Comparison of ENCODE assay signal across 8 cellular contexts in the genomic region with DNA sequence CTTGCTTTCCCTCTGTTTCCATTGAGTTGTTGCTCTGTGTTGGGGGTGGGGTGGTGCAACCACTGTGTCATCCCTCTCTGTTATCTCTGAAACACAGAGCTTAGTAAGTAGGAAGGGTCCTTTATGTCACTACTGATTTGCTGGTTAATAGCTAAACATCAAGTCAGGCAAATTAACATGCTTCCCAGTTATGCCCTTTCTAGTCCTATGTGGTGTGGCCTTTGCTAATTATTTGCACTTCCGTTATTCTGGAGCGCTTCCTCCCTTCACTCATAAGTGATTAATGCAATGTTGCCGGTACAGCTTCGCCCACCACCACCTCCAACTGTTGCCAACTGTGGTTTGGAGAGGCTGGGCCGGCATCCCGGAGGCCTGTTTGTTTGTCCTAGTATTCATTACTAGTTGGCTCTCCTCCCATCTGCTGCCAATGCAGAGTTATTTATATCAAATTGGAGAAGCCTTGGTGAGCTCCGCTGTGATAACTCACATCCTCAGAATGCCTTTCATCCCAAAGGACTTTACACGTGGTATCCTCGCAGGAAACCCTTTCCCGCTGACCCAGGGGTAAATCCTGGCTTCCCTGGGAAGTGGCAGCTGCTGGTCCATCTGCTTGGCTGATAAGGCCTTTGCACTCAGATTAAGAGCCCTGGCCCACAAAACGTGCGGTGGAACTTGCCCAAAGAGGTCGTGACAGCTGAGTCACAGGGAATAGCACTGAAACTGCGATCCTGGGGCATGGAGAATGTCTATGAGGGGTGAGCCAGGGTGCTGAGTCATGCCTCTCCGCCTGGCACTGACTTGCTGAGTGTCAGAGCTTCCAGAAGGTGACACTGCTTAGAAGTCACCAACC.
DNase-seq lines count a peak whose midpoint lies in the region; ATAC-seq and TF ChIP-seq lines count a peak whose summit lies in the region.

No MANE protein-coding gene starts in this region.

- H3K27ac Mint-ChIP-seq in WTC11 (no peak overlapping the region), immature natural killer cell (no peak overlapping the region)

- peak; percentile 22; the same call in 1 of the 2 replicates for ATAC-seq in WTC11
- peak; percentile 89 to 97 for ATAC-seq in left cardiac atrium
- no peak for ATAC-seq in HG03108 (IDR thresholded peaks at IDR 0.05; ENCODE audit: unreplicated experiment)

- DNase-seq in Daoy (ENCODE audit: low read depth) (peak; percentile 85), NCI-H1694 treated with DMSO at 0.1 percent for 48 hours (lab: John Stamatoyannopoulos, UW) (peak; percentile 70), WTC11 (ENCODE audit: low spot score) (no peak), left cardiac atrium (peak; percentile 83), smooth muscle cell of the brain vasculature (ENCODE audit: low read depth, low spot score) (peak; percentile 50), NCI-H526 treated with DMSO at 0.1 percent for 48 hours (lab: John Stamatoyannopoulos, UW) (no peak), immature natural killer cell (no peak)

- H3K9me3 Mint-ChIP-seq in WTC11 (peaks cover 4% of the 10 kb centered on the region; the same call in 1 of the 2 replicates), immature natural killer cell (peaks cover 0 to 2% (median 0%) of the 10 kb centered on the region in 6 donors)

- no peaks in the 10 kb centered on the region for H3K36me3 Mint-ChIP-seq in WTC11
- no peaks in the 10 kb centered on the region for H3K36me3 Mint-ChIP-seq in immature natural killer cell

- POLR2A ChIA-PET in WTC11 (lab: Charles Lee), result no interaction called here

- H3K4me1 Mint-ChIP-seq in WTC11 (peaks cover 18% of the 10 kb centered on the region), immature natural killer cell (peaks cover 0 to 8% of the 10 kb centered on the region in 2 donors)

- CTCF ChIA-PET in WTC11 (lab: Charles Lee), result interaction anchor here (0.8 to 0.9 kb wide), 3 partner anchors 25 to 133 kb away, joined by 3 to 4 read pairs (median 4); a partner anchor contains a TSS

- H3K4me3 Mint-ChIP-seq in WTC11 (no peak overlapping the region), immature natural killer cell (no peak overlapping the region)

- intact Hi-C loops in left cardiac atrium (cut with DNase I), result loop anchor here in 1 of 2 donors (5.0 kb wide), 1 partner anchor 72 kb away; a partner anchor contains a TSS

- no peak for TF ChIP-seq CTCF in WTC11 (IDR thresholded peaks at IDR 0.05)

- H3K27me3 Mint-ChIP-seq in WTC11 (ENCODE audit: low read depth), result no peaks in the 10 kb centered on the region
- peaks cover 3 to 6% (median 4%) of the 10 kb centered on the region in 3 donors for H3K27me3 Mint-ChIP-seq in immature natural killer cell (ENCODE audit: low read depth in 3 of 3)

TF ChIP-seq in WTC11, 78 proteins besides CTCF, POLR2A, EP300 and RAD21 (continues in another document):
- TF ChIP-seq ETV6 (CRISPR knock-in tag; IDR thresholded peaks at IDR 0.05) (no peak), JAZF1 (CRISPR knock-in tag; IDR thresholded peaks at IDR 0.05) (no peak), ESRRA (CRISPR knock-in tag; IDR thresholded peaks at IDR 0.05; ENCODE audit: borderline replicate concordance) (no peak), CREM (CRISPR knock-in tag; IDR thresholded peaks at IDR 0.05) (no peak), TP53 (CRISPR knock-in tag; IDR thresholded peaks at IDR 0.05) (no peak), CREB1 (CRISPR knock-in tag; IDR thresholded peaks at IDR 0.05) (no peak)
- TF ChIP-seq, protein P1, sequence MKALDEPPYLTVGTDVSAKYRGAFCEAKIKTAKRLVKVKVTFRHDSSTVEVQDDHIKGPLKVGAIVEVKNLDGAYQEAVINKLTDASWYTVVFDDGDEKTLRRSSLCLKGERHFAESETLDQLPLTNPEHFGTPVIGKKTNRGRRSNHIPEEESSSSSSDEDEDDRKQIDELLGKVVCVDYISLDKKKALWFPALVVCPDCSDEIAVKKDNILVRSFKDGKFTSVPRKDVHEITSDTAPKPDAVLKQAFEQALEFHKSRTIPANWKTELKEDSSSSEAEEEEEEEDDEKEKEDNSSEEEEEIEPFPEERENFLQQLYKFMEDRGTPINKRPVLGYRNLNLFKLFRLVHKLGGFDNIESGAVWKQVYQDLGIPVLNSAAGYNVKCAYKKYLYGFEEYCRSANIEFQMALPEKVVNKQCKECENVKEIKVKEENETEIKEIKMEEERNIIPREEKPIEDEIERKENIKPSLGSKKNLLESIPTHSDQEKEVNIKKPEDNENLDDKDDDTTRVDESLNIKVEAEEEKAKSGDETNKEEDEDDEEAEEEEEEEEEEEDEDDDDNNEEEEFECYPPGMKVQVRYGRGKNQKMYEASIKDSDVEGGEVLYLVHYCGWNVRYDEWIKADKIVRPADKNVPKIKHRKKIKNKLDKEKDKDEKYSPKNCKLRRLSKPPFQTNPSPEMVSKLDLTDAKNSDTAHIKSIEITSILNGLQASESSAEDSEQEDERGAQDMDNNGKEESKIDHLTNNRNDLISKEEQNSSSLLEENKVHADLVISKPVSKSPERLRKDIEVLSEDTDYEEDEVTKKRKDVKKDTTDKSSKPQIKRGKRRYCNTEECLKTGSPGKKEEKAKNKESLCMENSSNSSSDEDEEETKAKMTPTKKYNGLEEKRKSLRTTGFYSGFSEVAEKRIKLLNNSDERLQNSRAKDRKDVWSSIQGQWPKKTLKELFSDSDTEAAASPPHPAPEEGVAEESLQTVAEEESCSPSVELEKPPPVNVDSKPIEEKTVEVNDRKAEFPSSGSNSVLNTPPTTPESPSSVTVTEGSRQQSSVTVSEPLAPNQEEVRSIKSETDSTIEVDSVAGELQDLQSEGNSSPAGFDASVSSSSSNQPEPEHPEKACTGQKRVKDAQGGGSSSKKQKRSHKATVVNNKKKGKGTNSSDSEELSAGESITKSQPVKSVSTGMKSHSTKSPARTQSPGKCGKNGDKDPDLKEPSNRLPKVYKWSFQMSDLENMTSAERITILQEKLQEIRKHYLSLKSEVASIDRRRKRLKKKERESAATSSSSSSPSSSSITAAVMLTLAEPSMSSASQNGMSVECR (CRISPR knock-in tag; IDR thresholded peaks at IDR 0.05; ENCODE audit: borderline replicate concordance), result no peak
- TF ChIP-seq, protein P2, sequence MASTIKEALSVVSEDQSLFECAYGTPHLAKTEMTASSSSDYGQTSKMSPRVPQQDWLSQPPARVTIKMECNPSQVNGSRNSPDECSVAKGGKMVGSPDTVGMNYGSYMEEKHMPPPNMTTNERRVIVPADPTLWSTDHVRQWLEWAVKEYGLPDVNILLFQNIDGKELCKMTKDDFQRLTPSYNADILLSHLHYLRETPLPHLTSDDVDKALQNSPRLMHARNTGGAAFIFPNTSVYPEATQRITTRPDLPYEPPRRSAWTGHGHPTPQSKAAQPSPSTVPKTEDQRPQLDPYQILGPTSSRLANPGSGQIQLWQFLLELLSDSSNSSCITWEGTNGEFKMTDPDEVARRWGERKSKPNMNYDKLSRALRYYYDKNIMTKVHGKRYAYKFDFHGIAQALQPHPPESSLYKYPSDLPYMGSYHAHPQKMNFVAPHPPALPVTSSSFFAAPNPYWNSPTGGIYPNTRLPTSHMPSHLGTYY (CRISPR knock-in tag; IDR thresholded peaks at IDR 0.05), result no peak
- TF ChIP-seq, protein P3, sequence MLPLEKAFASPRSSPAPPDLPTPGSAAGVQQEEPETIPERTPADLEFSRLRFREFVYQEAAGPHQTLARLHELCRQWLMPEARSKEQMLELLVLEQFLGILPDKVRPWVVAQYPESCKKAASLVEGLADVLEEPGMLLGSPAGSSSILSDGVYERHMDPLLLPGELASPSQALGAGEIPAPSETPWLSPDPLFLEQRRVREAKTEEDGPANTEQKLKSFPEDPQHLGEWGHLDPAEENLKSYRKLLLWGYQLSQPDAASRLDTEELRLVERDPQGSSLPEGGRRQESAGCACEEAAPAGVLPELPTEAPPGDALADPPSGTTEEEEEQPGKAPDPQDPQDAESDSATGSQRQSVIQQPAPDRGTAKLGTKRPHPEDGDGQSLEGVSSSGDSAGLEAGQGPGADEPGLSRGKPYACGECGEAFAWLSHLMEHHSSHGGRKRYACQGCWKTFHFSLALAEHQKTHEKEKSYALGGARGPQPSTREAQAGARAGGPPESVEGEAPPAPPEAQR (CRISPR knock-in tag; IDR thresholded peaks at IDR 0.05), result no peak
- TF ChIP-seq, protein P4, sequence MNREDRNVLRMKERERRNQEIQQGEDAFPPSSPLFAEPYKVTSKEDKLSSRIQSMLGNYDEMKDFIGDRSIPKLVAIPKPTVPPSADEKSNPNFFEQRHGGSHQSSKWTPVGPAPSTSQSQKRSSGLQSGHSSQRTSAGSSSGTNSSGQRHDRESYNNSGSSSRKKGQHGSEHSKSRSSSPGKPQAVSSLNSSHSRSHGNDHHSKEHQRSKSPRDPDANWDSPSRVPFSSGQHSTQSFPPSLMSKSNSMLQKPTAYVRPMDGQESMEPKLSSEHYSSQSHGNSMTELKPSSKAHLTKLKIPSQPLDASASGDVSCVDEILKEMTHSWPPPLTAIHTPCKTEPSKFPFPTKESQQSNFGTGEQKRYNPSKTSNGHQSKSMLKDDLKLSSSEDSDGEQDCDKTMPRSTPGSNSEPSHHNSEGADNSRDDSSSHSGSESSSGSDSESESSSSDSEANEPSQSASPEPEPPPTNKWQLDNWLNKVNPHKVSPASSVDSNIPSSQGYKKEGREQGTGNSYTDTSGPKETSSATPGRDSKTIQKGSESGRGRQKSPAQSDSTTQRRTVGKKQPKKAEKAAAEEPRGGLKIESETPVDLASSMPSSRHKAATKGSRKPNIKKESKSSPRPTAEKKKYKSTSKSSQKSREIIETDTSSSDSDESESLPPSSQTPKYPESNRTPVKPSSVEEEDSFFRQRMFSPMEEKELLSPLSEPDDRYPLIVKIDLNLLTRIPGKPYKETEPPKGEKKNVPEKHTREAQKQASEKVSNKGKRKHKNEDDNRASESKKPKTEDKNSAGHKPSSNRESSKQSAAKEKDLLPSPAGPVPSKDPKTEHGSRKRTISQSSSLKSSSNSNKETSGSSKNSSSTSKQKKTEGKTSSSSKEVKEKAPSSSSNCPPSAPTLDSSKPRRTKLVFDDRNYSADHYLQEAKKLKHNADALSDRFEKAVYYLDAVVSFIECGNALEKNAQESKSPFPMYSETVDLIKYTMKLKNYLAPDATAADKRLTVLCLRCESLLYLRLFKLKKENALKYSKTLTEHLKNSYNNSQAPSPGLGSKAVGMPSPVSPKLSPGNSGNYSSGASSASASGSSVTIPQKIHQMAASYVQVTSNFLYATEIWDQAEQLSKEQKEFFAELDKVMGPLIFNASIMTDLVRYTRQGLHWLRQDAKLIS (CRISPR knock-in tag; IDR thresholded peaks at IDR 0.05; ENCODE audit: borderline replicate concordance), result no peak
- TF ChIP-seq, protein P5, sequence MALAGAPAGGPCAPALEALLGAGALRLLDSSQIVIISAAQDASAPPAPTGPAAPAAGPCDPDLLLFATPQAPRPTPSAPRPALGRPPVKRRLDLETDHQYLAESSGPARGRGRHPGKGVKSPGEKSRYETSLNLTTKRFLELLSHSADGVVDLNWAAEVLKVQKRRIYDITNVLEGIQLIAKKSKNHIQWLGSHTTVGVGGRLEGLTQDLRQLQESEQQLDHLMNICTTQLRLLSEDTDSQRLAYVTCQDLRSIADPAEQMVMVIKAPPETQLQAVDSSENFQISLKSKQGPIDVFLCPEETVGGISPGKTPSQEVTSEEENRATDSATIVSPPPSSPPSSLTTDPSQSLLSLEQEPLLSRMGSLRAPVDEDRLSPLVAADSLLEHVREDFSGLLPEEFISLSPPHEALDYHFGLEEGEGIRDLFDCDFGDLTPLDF (CRISPR knock-in tag; IDR thresholded peaks at IDR 0.05), result no peak

Comparison
In these comparisons a context has a peak if more than half of its experiments do, and no peak if none do; other contexts are left out.
1. DNase-seq: peak in Daoy (single experiment), NCI-H1694 treated with DMSO at 0.1 percent for 48 hours (single experiment), left cardiac atrium (single experiment) and smooth muscle cell of the brain vasculature (single experiment); none in WTC11 (single experiment), NCI-H526 treated with DMSO at 0.1 percent for 48 hours (single experiment) and immature natural killer cell (0 of 3).